ENCODE assay signal across 8 cellular contexts in the genomic region with DNA sequence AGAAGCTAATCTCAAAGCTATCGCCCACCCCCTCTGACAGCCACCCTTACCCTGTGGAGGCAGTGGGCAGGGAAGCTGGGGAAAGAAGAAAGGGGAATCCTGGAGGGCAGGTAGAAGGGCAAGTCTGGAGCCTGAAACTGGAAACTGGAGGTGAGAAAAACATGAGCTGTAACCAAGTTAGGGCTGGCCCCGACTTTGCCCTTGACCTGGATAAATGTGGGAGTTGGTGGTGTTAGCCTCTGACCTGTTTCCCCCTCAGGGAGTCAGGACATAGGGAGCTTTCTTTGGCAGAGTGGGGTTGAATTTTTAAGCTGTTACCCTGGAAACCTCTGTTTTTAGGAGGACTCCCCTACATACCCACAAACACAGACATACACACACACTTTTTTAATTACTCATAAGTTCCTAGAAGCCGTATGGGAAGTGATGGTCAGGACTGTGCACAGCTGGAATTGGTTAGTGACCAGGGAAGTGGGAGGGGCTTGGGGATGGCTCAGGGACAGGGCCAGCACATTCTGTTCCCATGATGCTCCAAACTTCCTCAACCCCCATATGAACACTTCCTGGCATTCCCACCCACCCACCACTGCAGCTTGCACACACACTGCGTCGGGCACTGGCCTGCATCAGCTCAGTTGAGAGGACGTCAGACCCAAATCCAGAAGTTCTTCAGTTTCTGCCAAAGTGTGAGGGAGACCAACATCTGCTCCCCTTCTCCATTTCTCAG. TPM values are rescaled to one million over a fixed set of nuclear protein-coding genes. Genes with fewer than 3 reads are reported as not detected.
A peak's percentile ranks its signal among the peaks of the same experiment; 100 is the strongest.
DNase-seq lines count a peak whose midpoint lies in the region; ATAC-seq, FAIRE-seq and TF ChIP-seq lines count a peak whose summit lies in the region.

No MANE protein-coding gene starts in this region.

- H3K9me3 ChIP-seq in pancreas = no peaks in the 10 kb centered on the region

- no peaks in the 10 kb centered on the region for H3K27me3 ChIP-seq in pancreas

- no peaks in the 10 kb centered on the region for H3K36me3 ChIP-seq in pancreas

- H3K4me3 ChIP-seq in pancreas = no peak overlapping the region

- H3K9me3 Mint-ChIP-seq in activated CD4-positive, alpha-beta memory T cell treated with anti-CD3 and anti-CD28 coated beads for 36 hours = no peaks in the 10 kb centered on the region

- intact Hi-C loops in activated CD4-positive, alpha-beta memory T cell treated with anti-CD3 and anti-CD28 coated beads for 36 hours (cut with micrococcal nuclease) = loop anchor here (5.0 kb wide), 1 partner anchor 50 kb away; no protein-coding TSS in a partner anchor
- intact Hi-C loops in pancreas (cut with DNase I) = no loop called here

- no peaks in the 10 kb centered on the region for H3K4me1 ChIP-seq in pancreas

- H3K36me3 Mint-ChIP-seq in activated CD4-positive, alpha-beta memory T cell treated with anti-CD3 and anti-CD28 coated beads for 36 hours = no peaks in the 10 kb centered on the region

- no peak overlapping the region for H3K4me3 Mint-ChIP-seq in activated CD4-positive, alpha-beta memory T cell treated with anti-CD3 and anti-CD28 coated beads for 36 hours

- ATAC-seq in pancreas (peak; percentile 53 to 89 (median 85)), HG03196 (IDR thresholded peaks at IDR 0.05; ENCODE audit: unreplicated experiment) (no peak)

- H3K27ac Mint-ChIP-seq in activated CD4-positive, alpha-beta memory T cell treated with anti-CD3 and anti-CD28 coated beads for 36 hours = peak overlapping the region; percentile 73

- peak; percentile 74 for DNase-seq in HS-27A (ENCODE audit: low read depth)
- peak; percentile 63 for DNase-seq in activated CD4-positive, alpha-beta memory T cell treated with anti-CD3 and anti-CD28 coated beads for 36 hours
- DNase-seq in globus pallidus (ENCODE audit: low spot score) = peak; percentile 28
- DNase-seq in pancreas = peak in 4 of 6 donors; percentile 39 to 67 (median 49)
- no peak for DNase-seq in GM20000 (ENCODE audit: low spot score)
- no peak for DNase-seq in GM19238 (ENCODE audit: insufficient read length, low spot score)
- no peak for DNase-seq in activated CD4-positive, alpha-beta T cell treated with anti-CD3 and anti-CD28 coated beads, Interleukin-2, amount 50 U/mL, for 1 hour

- H3K4me1 Mint-ChIP-seq in activated CD4-positive, alpha-beta memory T cell treated with anti-CD3 and anti-CD28 coated beads for 36 hours (ENCODE audit: low read depth) = peaks cover 15% of the 10 kb centered on the region

- TF ChIP-seq CTCF in pancreas (IDR thresholded peaks at IDR 0.05) (no peak), GM20000 (IDR thresholded peaks at IDR 0.05; ENCODE audit: extremely low read depth, missing control alignments) (no peak)

- CTCF ChIA-PET in activated CD4-positive, alpha-beta memory T cell treated with anti-CD3 and anti-CD28 coated beads for 36 hours (lab: Charles Lee) = no interaction called here

- no peak for FAIRE-seq in pancreas (lab: Jason Lieb, UNC)

- 36 to 48% methylated on average over 6 of the region's 6 CpGs for WGBS in pancreas, 2 donors

- H3K27me3 Mint-ChIP-seq in activated CD4-positive, alpha-beta memory T cell treated with anti-CD3 and anti-CD28 coated beads for 36 hours = peaks cover 2% of the 10 kb centered on the region

- peak overlapping the region in 3 of 4 donors; percentile 38 to 78 (median 74) for H3K27ac ChIP-seq in pancreas

- POLR2A ChIA-PET in activated CD4-positive, alpha-beta memory T cell treated with anti-CD3 and anti-CD28 coated beads for 36 hours (lab: Charles Lee) = interaction anchor here (0.5 to 2.1 kb wide), 3 partner anchors 18 to 100 kb away, joined by 3 to 13 read pairs (median 4); a partner anchor contains a TSS

RNA-seq across cellular contexts. Expression of a gene that starts 5.0 kb away (rescaled TPM):
- under 1 TPM in 1 of 2 experiments, not detected in 1; 0.31 TPM for total RNA-seq in activated CD4-positive, alpha-beta memory T cell treated with anti-CD3 and anti-CD28 coated beads for 36 hours
- total RNA-seq in pancreas = 1 to 10 TPM in 4 of 6 donors, under 1 TPM in 2; 0.63 to 6.8 (median 1.8) TPM
- 1 to 10 TPM; 4.3 to 7.5 TPM for polyA plus RNA-seq in pancreas

RNA-seq across cellular contexts. Expression of a gene that starts 18.4 kb away (rescaled TPM):
- total RNA-seq in activated CD4-positive, alpha-beta memory T cell treated with anti-CD3 and anti-CD28 coated beads for 36 hours = 10 to 100 TPM; 34.9 to 35.1 TPM
- total RNA-seq in pancreas = 10 to 100 TPM in 5 of 6 donors, 1 to 10 TPM in 1; 8.7 to 20.2 (median 12.5) TPM
- 10 to 100 TPM in 1 of 2 donors, 1 to 10 TPM in 1; 7.8 to 13.8 TPM for polyA plus RNA-seq in pancreas

RNA-seq across cellular contexts. Expression of a gene that starts 29.9 kb away (rescaled TPM):
- total RNA-seq in activated CD4-positive, alpha-beta memory T cell treated with anti-CD3 and anti-CD28 coated beads for 36 hours = 10 to 100 TPM; 37.9 to 41.2 TPM
- 10 to 100 TPM in 5 of 6 donors, 1 to 10 TPM in 1; 8.6 to 28.8 (median 16.8) TPM for total RNA-seq in pancreas
- polyA plus RNA-seq in pancreas = 10 to 100 TPM; 21.2 to 33.3 TPM

RNA-seq across cellular contexts. Expression of a gene that starts 30.2 kb away (rescaled TPM):
- total RNA-seq in activated CD4-positive, alpha-beta memory T cell treated with anti-CD3 and anti-CD28 coated beads for 36 hours = 100 to 1,000 TPM; 104 to 110 TPM
- 10 to 100 TPM; 12.3 to 22.6 (median 16.0) TPM for total RNA-seq in pancreas
- 10 to 100 TPM; 34.1 to 47.9 TPM for polyA plus RNA-seq in pancreas

Comparison
In these comparisons a context has a peak if more than half of its experiments do, and no peak if none do; other contexts are left out.
1. DNase-seq: peak in HS-27A (single experiment), activated CD4-positive, alpha-beta memory T cell treated with anti-CD3 and anti-CD28 coated beads for 36 hours (single experiment), globus pallidus (single experiment) and pancreas (4 of 6); none in GM20000 (single experiment), GM19238 (single experiment) and activated CD4-positive, alpha-beta T cell treated with anti-CD3 and anti-CD28 coated beads, Interleukin-2, amount 50 U/mL, for 1 hour (single experiment).